In genomic region chr7:135236727-135237126, GRCh38 we compare ENCODE assay signal across 1 cellular context.
TF ChIP-seq lines count a peak whose summit lies in the region.

No MANE protein-coding gene starts in this region.

TF ChIP-seq in SK-N-SH treated with all-trans-retinoic acid at 6 μM for 48 hours, 23 proteins besides CTCF, POLR2A, EP300 and RAD21 (continued from another document):
- TF ChIP-seq TSHZ2 (CRISPR knock-in tag; IDR thresholded peaks at IDR 0.05) (no peak), ZC3H10 (CRISPR knock-in tag; IDR thresholded peaks at IDR 0.05) (no peak), ZFP3 (CRISPR knock-in tag; IDR thresholded peaks at IDR 0.05) (no peak), OSR1 (CRISPR knock-in tag; IDR thresholded peaks at IDR 0.05) (no peak), TOX (CRISPR knock-in tag; IDR thresholded peaks at IDR 0.05; ENCODE audit: borderline replicate concordance) (no peak), RARB (CRISPR knock-in tag; IDR thresholded peaks at IDR 0.05) (no peak), CSRNP3 (CRISPR knock-in tag; IDR thresholded peaks at IDR 0.05) (no peak), PATZ1 (CRISPR knock-in tag; IDR thresholded peaks at IDR 0.05; ENCODE audit: borderline replicate concordance) (no peak), ZNF565 (CRISPR knock-in tag; conservative IDR thresholded peaks at IDR 0.05; ENCODE audit: low read depth) (no peak)
